In the genomic region with DNA sequence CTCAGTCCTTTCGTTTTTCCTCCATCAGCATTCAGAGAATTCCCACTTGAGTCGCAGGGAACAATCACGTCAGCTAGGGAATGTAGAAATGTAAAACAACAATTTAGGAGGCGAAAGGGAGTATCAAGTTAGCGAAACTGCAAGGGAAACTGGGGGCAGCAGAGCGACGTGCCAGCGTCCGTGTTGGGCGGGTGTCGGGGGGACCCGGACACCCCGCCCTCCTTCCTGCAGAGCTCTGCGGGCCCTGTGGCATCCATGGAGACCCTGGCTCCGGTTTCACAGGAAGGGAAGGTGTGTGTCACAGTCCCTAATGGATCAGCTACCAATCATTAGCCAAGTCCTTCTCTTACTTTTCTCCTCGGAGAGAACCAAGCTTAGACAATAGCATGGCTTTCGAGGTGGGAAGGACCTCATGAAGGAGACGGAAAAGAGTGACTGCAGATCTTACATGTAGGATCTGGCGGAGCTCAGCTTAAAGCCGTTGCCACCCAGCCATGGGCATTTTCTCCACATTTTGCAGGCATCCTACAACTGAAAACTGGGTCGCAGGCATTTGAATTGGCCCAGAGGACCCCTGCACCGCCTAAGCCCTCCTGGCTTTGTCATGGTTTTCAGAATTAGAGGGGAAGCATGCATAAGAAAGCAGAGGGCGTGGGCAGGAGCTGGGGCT, we compare ENCODE assay signal across 12 cellular contexts. TPM values are rescaled to one million over a fixed set of nuclear protein-coding genes. Genes with fewer than 3 reads are reported as not detected.
A peak's percentile ranks its signal among the peaks of the same experiment; 100 is the strongest.
DNase-seq lines count a peak whose midpoint lies in the region; ATAC-seq, FAIRE-seq and TF ChIP-seq lines count a peak whose summit lies in the region.
"Had no signal": no experiment of that assay in that cellular context is flagged by ENCODE, and none has a peak within 500 bp of the region (broad histone marks: within the 10 kb centered on the region; RNA-seq: fewer than 3 reads in every experiment).

No MANE protein-coding gene starts in this region.

- H3K9ac ChIP-seq in kidney (ENCODE audit: low read length in 2 of 2): no peak overlapping the region

- intact Hi-C loops in kidney (cut with DNase I): no loop called here

- no peak overlapping the region for H3K27ac ChIP-seq in kidney (ENCODE audit: low read depth in 2 of 2, low read length in 2 of 2)

- in situ Hi-C loops in G401 (cut with HindIII; ENCODE audit: low sequenced_read_pairs): no loop called here

- TF ChIP-seq CTCF in choroid plexus epithelial cell (conservative IDR thresholded peaks at IDR 0.05; ENCODE audit: low read depth, low read length): no peak
- TF ChIP-seq CTCF in kidney (IDR thresholded peaks at IDR 0.05; ENCODE audit: borderline replicate concordance, extremely low read depth, insufficient read depth): no peak

- no peak for ATAC-seq in HG02885 (IDR thresholded peaks at IDR 0.05; ENCODE audit: poor library complexity, unreplicated experiment)
- no peak for ATAC-seq in HG02642 (IDR thresholded peaks at IDR 0.05; ENCODE audit: poor library complexity, unreplicated experiment)
- no peak for ATAC-seq in HG03280 (IDR thresholded peaks at IDR 0.05; ENCODE audit: unreplicated experiment)

- no peak for FAIRE-seq in kidney (lab: Jason Lieb, UNC)

- H3K36me3 ChIP-seq in kidney (ENCODE audit: control insufficient read depth in 1 of 2, insufficient read depth in 2 of 2, low read length in 2 of 2): no peaks in the 10 kb centered on the region

- H3K9me3 ChIP-seq in kidney (ENCODE audit: control insufficient read depth in 1 of 2, low read length in 2 of 2): no peaks in the 10 kb centered on the region

- DNase-seq in G401 (ENCODE audit: low spot score) (peak; percentile 5), choroid plexus epithelial cell (ENCODE audit: low read depth) (peak; percentile 36), kidney (no peak), renal cortical epithelial cell (ENCODE audit: low read depth) (peak; percentile 0), NCI-H146 (lab: John Stamatoyannopoulos, UW) (no peak)
- DNase-seq: CD4-positive, alpha-beta memory T cell; NCI-H526 treated with DMSO at 0.1 percent for 48 hours; stimulated activated naive CD4-positive, alpha-beta T cell had no signal

- peak overlapping the region; percentile 58 for H3K4me3 ChIP-seq in choroid plexus epithelial cell (ENCODE audit: low read depth, low read length)
- peak overlapping the region; percentile 56 to 61 for H3K4me3 ChIP-seq in kidney (ENCODE audit: low read length in 2 of 2)

- H3K4me1 ChIP-seq in kidney (ENCODE audit: control insufficient read depth in 1 of 2, insufficient read depth in 1 of 2, low read depth in 1 of 2, low read length in 2 of 2): no peaks in the 10 kb centered on the region

RNA-seq across cellular contexts. Expression of a gene that starts 33.7 kb away (rescaled TPM):
- total RNA-seq in G401 (2014; rRNA removed; shearing (Covaris generic)): not detected in 2 replicates
- total RNA-seq in kidney (0.22 TPM), renal cortical epithelial cell (under 0.01 and 0.05 TPM in 2 replicates)
- not detected for polyA plus RNA-seq in kidney (ENCODE audit: insufficient read depth, low read depth, low replicate concordance)
- total RNA-seq: activated CD8-positive, alpha-beta memory T cell treated with anti-CD3 and anti-CD28 coated beads for 36 hours; CD4-positive, alpha-beta memory T cell had no signal
- polyA plus RNA-seq: CD4-positive, alpha-beta memory T cell had no signal

Comparison
In these comparisons a context has a peak if more than half of its experiments do, and no peak if none do; other contexts are left out.
1. DNase-seq: peak in G401 (single experiment), choroid plexus epithelial cell (single experiment) and renal cortical epithelial cell (single experiment); none in kidney (single experiment) and NCI-H146 (single experiment).